24 cellular contexts compared by ENCODE assay signal in genomic region chr9:93226819-93227218, GRCh38. TPM values are rescaled to one million over a fixed set of nuclear protein-coding genes. Genes with fewer than 3 reads are reported as not detected.
DNase-seq lines count a peak whose midpoint lies in the region; ATAC-seq, FAIRE-seq and TF ChIP-seq lines count a peak whose summit lies in the region.
"Had no signal": no experiment of that assay in that cellular context is flagged by ENCODE, and none has a peak within 500 bp of the region (broad histone marks: within the 10 kb centered on the region; RNA-seq: fewer than 3 reads in every experiment).

No MANE protein-coding gene starts in this region.

- ATAC-seq in HG03378 (IDR thresholded peaks at IDR 0.05; ENCODE audit: unreplicated experiment) (no peak), HG03520 (IDR thresholded peaks at IDR 0.05; ENCODE audit: unreplicated experiment) (no peak)
- ATAC-seq: PC-3 had no signal

- no peak overlapping the region for H3K4me3 ChIP-seq in kidney (ENCODE audit: low read length in 2 of 2)
- H3K4me3 ChIP-seq: BLaER1 had no signal

- H3K9me3 ChIP-seq in kidney (ENCODE audit: control insufficient read depth in 1 of 2, low read length in 2 of 2): no peaks in the 10 kb centered on the region
- H3K9me3 ChIP-seq: BLaER1 had no signal

- no peaks in the 10 kb centered on the region for H3K36me3 ChIP-seq in kidney (ENCODE audit: control insufficient read depth in 1 of 2, insufficient read depth in 2 of 2, low read length in 2 of 2)
- H3K36me3 ChIP-seq: BLaER1 had no signal

- FAIRE-seq in kidney (lab: Jason Lieb, UNC): no peak
- FAIRE-seq: A204.1, D721Med, G401.6 had no signal

- no peak overlapping the region for H3K27ac ChIP-seq in kidney (ENCODE audit: low read depth in 2 of 2, low read length in 2 of 2)
- H3K27ac ChIP-seq in RWPE1: no peak overlapping the region
- H3K27ac ChIP-seq: BLaER1, HL-60 had no signal

- CTCF ChIA-PET in RWPE1 (lab: Yijun Ruan, JAX): interaction anchor here (0.6 to 1.4 kb wide), 3 partner anchors 31 to 447 kb away, joined by 3 to 4 read pairs (median 3); no protein-coding TSS in a partner anchor

- TF ChIP-seq CTCF in kidney (IDR thresholded peaks at IDR 0.05; ENCODE audit: borderline replicate concordance, extremely low read depth, insufficient read depth) (no peak), RWPE1 (conservative IDR thresholded peaks at IDR 0.05; ENCODE audit: low read depth) (no peak)

- no peak overlapping the region for H3K9ac ChIP-seq in kidney (ENCODE audit: low read length in 2 of 2)
- H3K9ac ChIP-seq: BLaER1 had no signal

- intact Hi-C loops in kidney (cut with DNase I): no loop called here

- no peaks in the 10 kb centered on the region for H3K4me1 ChIP-seq in kidney (ENCODE audit: control insufficient read depth in 1 of 2, insufficient read depth in 1 of 2, low read depth in 1 of 2, low read length in 2 of 2)

- DNase-seq in NCI-H748 (lab: John Stamatoyannopoulos, UW; ENCODE audit: unreplicated experiment) (peak; percentile 25), NCI-H748 treated with DMSO at 0.1 percent for 48 hours (lab: John Stamatoyannopoulos, UW) (no peak), NCI-H510A treated with DMSO at 0.1 percent for 48 hours (lab: John Stamatoyannopoulos, UW) (peak; percentile 29), kidney (peak; percentile 39), RWPE1 (ENCODE audit: low spot score) (no peak)
- DNase-seq: CD4-positive, CD25-positive, alpha-beta regulatory T cell; GOT3; HCEC 1CT; NCI-H1048; NCI-H1694; NCI-H2029 treated with DMSO at 0.1 percent for 48 hours; NCI-H526; NK-92 treated with Interleukin-12 subunit alpha and Interleukin-12 subunit beta, amount 100 ng/mL, for 24 hours; PC-3; RPMI8226; SHP77 treated with DMSO at 0.1 percent for 48 hours had no signal

- POLR2A ChIA-PET in RWPE1 (lab: Yijun Ruan, JAX; ENCODE audit: low non-redundant PET): no interaction called here

RNA-seq across cellular contexts. Expression of gene WNK2, which starts 42.9 kb away (rescaled TPM):
- total RNA-seq in kidney: 4.8 TPM
- 1.5 TPM for polyA plus RNA-seq in kidney (ENCODE audit: insufficient read depth, low read depth, low replicate concordance)
- polyA plus RNA-seq: AG04450; CD4-positive, CD25-positive, alpha-beta regulatory T cell had no signal

Comparison
In these comparisons a context has a peak if more than half of its experiments do, and no peak if none do; other contexts are left out.
1. DNase-seq: peak in NCI-H748 (single experiment), NCI-H510A treated with DMSO at 0.1 percent for 48 hours (single experiment) and kidney (single experiment); none in NCI-H748 treated with DMSO at 0.1 percent for 48 hours (single experiment) and RWPE1 (single experiment).